Comparison of ENCODE assay signal across 8 cellular contexts in genomic region chr4:2843023-2843908, GRCh38. TPM values are rescaled to one million over a fixed set of nuclear protein-coding genes. Genes with fewer than 3 reads are reported as not detected.
DNase-seq lines count a peak whose midpoint lies in the region; ATAC-seq and TF ChIP-seq lines count a peak whose summit lies in the region.

Gene ADD1 (plus strand): TSS chr4:2843844. CDS start chr4:2875916, 32,072 bp downstream.

- no peaks in the 10 kb centered on the region for H3K27me3 ChIP-seq in KMS-11 (ENCODE audit: insufficient read depth, low read depth)
- H3K27me3 ChIP-seq in neural progenitor cell = no peaks in the 10 kb centered on the region
- H3K27me3 ChIP-seq in stomach smooth muscle (ENCODE audit: control insufficient read depth in 1 of 2, insufficient read depth in 2 of 2, low read length in 2 of 2) = no peaks in the 10 kb centered on the region

- H3K9me3 ChIP-seq in neural progenitor cell (ENCODE audit: low read depth) = no peaks in the 10 kb centered on the region
- no peaks in the 10 kb centered on the region for H3K9me3 ChIP-seq in stomach smooth muscle (ENCODE audit: control insufficient read depth in 2 of 2, low read length in 2 of 2)

- peaks cover 5% of the 10 kb centered on the region for H3K36me3 Mint-ChIP-seq in neural progenitor cell

- peaks cover 36% of the 10 kb centered on the region for H3K4me1 Mint-ChIP-seq in neural progenitor cell

- peak within 1 kb of the TSS; percentile 44 for H3K4me3 ChIP-seq in KMS-11 (IDR thresholded peaks at IDR 0.05; ENCODE audit: insufficient read depth, low read depth, low read length)
- H3K4me3 ChIP-seq in foreskin fibroblast (ENCODE audit: low read depth in 1 of 2, low read length in 2 of 2) = peak within 1 kb of the TSS; percentile 79 to 84
- peak within 1 kb of the TSS; percentile 92 for H3K4me3 ChIP-seq in neural progenitor cell
- H3K4me3 ChIP-seq in stomach smooth muscle (ENCODE audit: low read length in 2 of 2) = peak within 1 kb of the TSS; percentile 93

- H3K9ac ChIP-seq in KMS-11 (peak within 1 kb of the TSS; percentile 39; the same call in 1 of the 2 replicates), neural progenitor cell (peak within 1 kb of the TSS; percentile 86), stomach smooth muscle (ENCODE audit: low read length in 2 of 2) (peak within 1 kb of the TSS; percentile 90 to 93)

- H3K27ac Mint-ChIP-seq in neural progenitor cell = peak within 1 kb of the TSS; percentile 26

- H3K36me3 ChIP-seq in KMS-11 (ENCODE audit: insufficient read depth) (no peaks in the 10 kb centered on the region), neural progenitor cell (peaks cover 3% of the 10 kb centered on the region), stomach smooth muscle (ENCODE audit: control insufficient read depth in 2 of 2, insufficient read depth in 2 of 2, low read length in 2 of 2) (no peaks in the 10 kb centered on the region)

- H4K20me1 ChIP-seq in KMS-11 (ENCODE audit: insufficient read depth) (no peaks in the 10 kb centered on the region), neural progenitor cell (ENCODE audit: low read depth) (peaks cover 38% of the 10 kb centered on the region)

- peak within 1 kb of the TSS; percentile 88 for H3K4me2 ChIP-seq in KMS-11
- H3K4me2 ChIP-seq in neural progenitor cell = peak within 1 kb of the TSS; percentile 95

- no peaks in the 10 kb centered on the region for H3K27me3 Mint-ChIP-seq in neural progenitor cell (ENCODE audit: insufficient read depth, low read depth)

- H3K4me1 ChIP-seq in KMS-11 (ENCODE audit: low read depth, poor library complexity, severe bottlenecking) (peaks cover 33% of the 10 kb centered on the region), neural progenitor cell (peaks cover 5% of the 10 kb centered on the region), stomach smooth muscle (ENCODE audit: control insufficient read depth, insufficient read depth, low read length) (peaks cover 17% of the 10 kb centered on the region)

- H2AFZ ChIP-seq in KMS-11 (ENCODE audit: low read depth) (peak within 1 kb of the TSS; percentile 66), neural progenitor cell (replicated peaks) (peak within 1 kb of the TSS; percentile 80)

- H3F3A ChIP-seq in neural progenitor cell (ENCODE audit: low read depth) = peaks cover 19% of the 10 kb centered on the region

- peaks cover 7% of the 10 kb centered on the region for H3K9me3 Mint-ChIP-seq in neural progenitor cell

- H3K79me2 ChIP-seq in KMS-11 (ENCODE audit: insufficient read depth, low read depth) (peaks cover 32% of the 10 kb centered on the region), neural progenitor cell (ENCODE audit: low read depth) (peaks cover 42% of the 10 kb centered on the region)

- DNase-seq in EH (ENCODE audit: low read depth) (peak; percentile 89), activated gamma-delta T cell treated with Interleukin-2 at 50 U/mL for 16 hours (peak; percentile 91), foreskin fibroblast (peak; percentile 92 to 97), neural progenitor cell (ENCODE audit: low spot score) (peak; percentile 96)

- H3K27ac ChIP-seq in KMS-11 = peak within 1 kb of the TSS; percentile 32; the same call in 1 of the 2 replicates
- H3K27ac ChIP-seq in neural progenitor cell = peak within 1 kb of the TSS; percentile 9
- peak within 1 kb of the TSS; percentile 91 for H3K27ac ChIP-seq in stomach smooth muscle (ENCODE audit: low read length)

- peak; percentile 75 for TF ChIP-seq POLR2A in Raji (IDR thresholded peaks at IDR 0.05; ENCODE audit: insufficient read depth, low read depth, low read length)

- peak; percentile 71 for ATAC-seq in GM21737 (IDR thresholded peaks at IDR 0.05; ENCODE audit: unreplicated experiment)

- H3K4me3 Mint-ChIP-seq in neural progenitor cell = peak within 1 kb of the TSS; percentile 96

- TF ChIP-seq CTCF in KMS-11 (conservative IDR thresholded peaks at IDR 0.05; ENCODE audit: low read depth, low read length) (no peak), foreskin fibroblast (IDR thresholded peaks at IDR 0.05; ENCODE audit: low read depth, low read length) (no peak), neural progenitor cell (IDR thresholded peaks at IDR 0.05) (no peak)

RNA-seq across cellular contexts. Expression of gene ADD1, which starts in this region (rescaled TPM):
- total RNA-seq in neural progenitor cell (ENCODE audit: low replicate concordance) = 131 and 140 TPM in 2 replicates

Comparison
In these comparisons a context has a peak if more than half of its experiments do, and no peak if none do; other contexts are left out.
1. Peak in every context shown above with its lines: DNase-seq, ATAC-seq, H3K4me3 ChIP-seq and H3K27ac ChIP-seq.
2. H3K27ac ChIP-seq: peak in every context shown above with its lines; median percentile 91 in stomach smooth muscle; 32 in KMS-11; 9 in neural progenitor cell.
3. H3K9ac ChIP-seq: peak in every context shown above with its lines; median percentile 92 in stomach smooth muscle; 86 in neural progenitor cell; 39 in KMS-11.